Comparison of ENCODE assay signal across 8 cellular contexts in genomic region chr19:1837625-1838105, GRCh38.
A peak's percentile ranks its signal among the peaks of the same experiment; 100 is the strongest.
DNase-seq lines count a peak whose midpoint lies in the region; ATAC-seq and TF ChIP-seq lines count a peak whose summit lies in the region.

No MANE protein-coding gene starts in this region.

- H3K27me3 Mint-ChIP-seq in stimulated activated naive B cell treated with anti-CD40 and anti-IgM and Interleukin-4, amounts not matched to agents 10 μg/mL and 1 μg/mL and 100 μg/mL, for 72 hours, result no peaks in the 10 kb centered on the region

- in situ Hi-C loops in astrocyte of the spinal cord (cut with HindIII; ENCODE audit: low sequenced_read_pairs), result no loop called here

- H3K27ac Mint-ChIP-seq in stimulated activated naive B cell treated with anti-CD40 and anti-IgM and Interleukin-4, amounts not matched to agents 10 μg/mL and 1 μg/mL and 100 μg/mL, for 72 hours, result no peak overlapping the region

- no peak overlapping the region for H3K4me3 ChIP-seq in astrocyte of the spinal cord (ENCODE audit: low read depth, low read length)

- H3K4me1 Mint-ChIP-seq in stimulated activated naive B cell treated with anti-CD40 and anti-IgM and Interleukin-4, amounts not matched to agents 10 μg/mL and 1 μg/mL and 100 μg/mL, for 72 hours, result peaks cover 34 to 67% of the 10 kb centered on the region in 2 donors

- H3K4me3 Mint-ChIP-seq in stimulated activated naive B cell treated with anti-CD40 and anti-IgM and Interleukin-4, amounts not matched to agents 10 μg/mL and 1 μg/mL and 100 μg/mL, for 72 hours, result no peak overlapping the region

- H3K36me3 Mint-ChIP-seq in stimulated activated naive B cell treated with anti-CD40 and anti-IgM and Interleukin-4, amounts not matched to agents 10 μg/mL and 1 μg/mL and 100 μg/mL, for 72 hours, result peaks cover 9 to 12% of the 10 kb centered on the region in 2 donors

- DNase-seq in NCI-H2196 (lab: John Stamatoyannopoulos, UW; ENCODE audit: unreplicated experiment), result peak; percentile 44
- no peak for DNase-seq in NCI-H2196 treated with DMSO at 0.1 percent for 48 hours (lab: John Stamatoyannopoulos, UW; ENCODE audit: unreplicated experiment)
- no peak for DNase-seq in astrocyte of the spinal cord (ENCODE audit: low read depth, low spot score)
- peak; percentile 78 for DNase-seq in left kidney (ENCODE audit: low read depth, low spot score)
- no peak for DNase-seq in stimulated activated naive B cell treated with anti-CD40 and anti-IgM and Interleukin-4, amounts not matched to agents 10 μg/mL and 1 μg/mL and 100 μg/mL, for 72 hours
- no peak for DNase-seq in NCI-H446 treated with DMSO at 0.1 percent for 48 hours (lab: John Stamatoyannopoulos, UW)

- ATAC-seq in SK-N-SH treated with all-trans-retinoic acid at 6 μM for 48 hours (peak; percentile 80), HG02852 (IDR thresholded peaks at IDR 0.05; ENCODE audit: unreplicated experiment) (no peak)
- ATAC-seq in stimulated activated naive B cell treated with anti-CD40 and anti-IgM and Interleukin-4, amounts not matched to agents 10 μg/mL and 1 μg/mL and 100 μg/mL, for 72 hours (replicated peaks), result peak; percentile 74 to 81

- no peaks in the 10 kb centered on the region for H3K9me3 Mint-ChIP-seq in stimulated activated naive B cell treated with anti-CD40 and anti-IgM and Interleukin-4, amounts not matched to agents 10 μg/mL and 1 μg/mL and 100 μg/mL, for 72 hours

- TF ChIP-seq CTCF in astrocyte of the spinal cord (IDR thresholded peaks at IDR 0.05; ENCODE audit: low read depth, low read length), result peak; percentile 99

TF ChIP-seq in SK-N-SH treated with all-trans-retinoic acid at 6 μM for 48 hours, 23 proteins besides CTCF, POLR2A, EP300 and RAD21:
- TF ChIP-seq, protein P1, sequence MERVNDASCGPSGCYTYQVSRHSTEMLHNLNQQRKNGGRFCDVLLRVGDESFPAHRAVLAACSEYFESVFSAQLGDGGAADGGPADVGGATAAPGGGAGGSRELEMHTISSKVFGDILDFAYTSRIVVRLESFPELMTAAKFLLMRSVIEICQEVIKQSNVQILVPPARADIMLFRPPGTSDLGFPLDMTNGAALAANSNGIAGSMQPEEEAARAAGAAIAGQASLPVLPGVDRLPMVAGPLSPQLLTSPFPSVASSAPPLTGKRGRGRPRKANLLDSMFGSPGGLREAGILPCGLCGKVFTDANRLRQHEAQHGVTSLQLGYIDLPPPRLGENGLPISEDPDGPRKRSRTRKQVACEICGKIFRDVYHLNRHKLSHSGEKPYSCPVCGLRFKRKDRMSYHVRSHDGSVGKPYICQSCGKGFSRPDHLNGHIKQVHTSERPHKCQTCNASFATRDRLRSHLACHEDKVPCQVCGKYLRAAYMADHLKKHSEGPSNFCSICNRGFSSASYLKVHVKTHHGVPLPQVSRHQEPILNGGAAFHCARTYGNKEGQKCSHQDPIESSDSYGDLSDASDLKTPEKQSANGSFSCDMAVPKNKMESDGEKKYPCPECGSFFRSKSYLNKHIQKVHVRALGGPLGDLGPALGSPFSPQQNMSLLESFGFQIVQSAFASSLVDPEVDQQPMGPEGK (CRISPR knock-in tag; IDR thresholded peaks at IDR 0.05; ENCODE audit: borderline replicate concordance), result no peak
- TF ChIP-seq BACH2 (CRISPR knock-in tag; IDR thresholded peaks at IDR 0.05; ENCODE audit: borderline replicate concordance) (no peak), ZC3H10 (CRISPR knock-in tag; IDR thresholded peaks at IDR 0.05) (no peak), ARNTL (CRISPR knock-in tag; IDR thresholded peaks at IDR 0.05; ENCODE audit: borderline replicate concordance, low read depth) (no peak), ZNF565 (CRISPR knock-in tag; conservative IDR thresholded peaks at IDR 0.05; ENCODE audit: low read depth) (no peak), TCF4 (CRISPR knock-in tag; IDR thresholded peaks at IDR 0.05; ENCODE audit: borderline replicate concordance) (no peak), RARB (CRISPR knock-in tag; IDR thresholded peaks at IDR 0.05) (no peak), OSR1 (CRISPR knock-in tag; IDR thresholded peaks at IDR 0.05) (no peak)
- TF ChIP-seq, protein P2, sequence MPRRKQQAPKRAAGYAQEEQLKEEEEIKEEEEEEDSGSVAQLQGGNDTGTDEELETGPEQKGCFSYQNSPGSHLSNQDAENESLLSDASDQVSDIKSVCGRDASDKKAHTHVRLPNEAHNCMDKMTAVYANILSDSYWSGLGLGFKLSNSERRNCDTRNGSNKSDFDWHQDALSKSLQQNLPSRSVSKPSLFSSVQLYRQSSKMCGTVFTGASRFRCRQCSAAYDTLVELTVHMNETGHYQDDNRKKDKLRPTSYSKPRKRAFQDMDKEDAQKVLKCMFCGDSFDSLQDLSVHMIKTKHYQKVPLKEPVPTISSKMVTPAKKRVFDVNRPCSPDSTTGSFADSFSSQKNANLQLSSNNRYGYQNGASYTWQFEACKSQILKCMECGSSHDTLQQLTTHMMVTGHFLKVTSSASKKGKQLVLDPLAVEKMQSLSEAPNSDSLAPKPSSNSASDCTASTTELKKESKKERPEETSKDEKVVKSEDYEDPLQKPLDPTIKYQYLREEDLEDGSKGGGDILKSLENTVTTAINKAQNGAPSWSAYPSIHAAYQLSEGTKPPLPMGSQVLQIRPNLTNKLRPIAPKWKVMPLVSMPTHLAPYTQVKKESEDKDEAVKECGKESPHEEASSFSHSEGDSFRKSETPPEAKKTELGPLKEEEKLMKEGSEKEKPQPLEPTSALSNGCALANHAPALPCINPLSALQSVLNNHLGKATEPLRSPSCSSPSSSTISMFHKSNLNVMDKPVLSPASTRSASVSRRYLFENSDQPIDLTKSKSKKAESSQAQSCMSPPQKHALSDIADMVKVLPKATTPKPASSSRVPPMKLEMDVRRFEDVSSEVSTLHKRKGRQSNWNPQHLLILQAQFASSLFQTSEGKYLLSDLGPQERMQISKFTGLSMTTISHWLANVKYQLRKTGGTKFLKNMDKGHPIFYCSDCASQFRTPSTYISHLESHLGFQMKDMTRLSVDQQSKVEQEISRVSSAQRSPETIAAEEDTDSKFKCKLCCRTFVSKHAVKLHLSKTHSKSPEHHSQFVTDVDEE (CRISPR knock-in tag; IDR thresholded peaks at IDR 0.05), result no peak

Comparison
In these comparisons a context has a peak if more than half of its experiments do, and no peak if none do; other contexts are left out.
1. DNase-seq: peak in NCI-H2196 (single experiment) and left kidney (single experiment); none in NCI-H2196 treated with DMSO at 0.1 percent for 48 hours (single experiment), astrocyte of the spinal cord (single experiment), stimulated activated naive B cell treated with anti-CD40 and anti-IgM and Interleukin-4, amounts not matched to agents 10 μg/mL and 1 μg/mL and 100 μg/mL, for 72 hours (single experiment) and NCI-H446 treated with DMSO at 0.1 percent for 48 hours (single experiment).